In the genomic region with DNA sequence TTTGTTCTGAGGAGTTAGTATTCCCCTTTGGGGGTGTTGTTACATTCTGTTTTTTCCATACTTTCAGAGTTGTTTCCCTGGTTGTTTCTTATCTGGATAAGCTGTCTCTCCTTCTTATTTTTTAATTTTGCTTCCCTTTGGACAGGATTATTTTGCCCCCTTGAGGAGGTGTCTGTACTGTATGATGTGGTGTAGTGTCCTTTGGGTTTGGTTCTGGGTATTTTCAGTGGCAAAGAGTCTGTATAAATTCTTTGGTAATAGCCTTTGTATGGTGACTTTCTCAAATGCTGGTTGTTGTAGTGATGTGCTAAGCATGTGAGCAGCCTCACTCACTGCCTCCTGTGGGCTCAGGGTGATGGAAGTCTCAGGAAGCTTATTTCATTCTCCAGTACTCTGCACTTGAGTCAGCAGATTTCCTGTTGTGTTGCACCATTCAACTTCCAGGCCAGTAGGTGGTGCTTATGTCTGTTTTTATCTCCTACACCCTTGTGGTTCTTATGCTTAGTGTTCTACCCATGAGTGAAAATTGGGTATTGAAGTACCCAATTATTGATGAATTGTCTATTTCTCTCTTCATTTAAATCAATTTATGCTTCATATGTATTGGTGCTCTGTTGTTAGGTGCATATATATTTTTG, we compare ENCODE assay signal across 8 cellular contexts.
A peak's percentile ranks its signal among the peaks of the same experiment; 100 is the strongest.
DNase-seq lines count a peak whose midpoint lies in the region; TF ChIP-seq lines count a peak whose summit lies in the region.

No MANE protein-coding gene starts in this region.

- POLR2A ChIA-PET in HEK293T (lab: Yijun Ruan, JAX), result no interaction called here

- no peak overlapping the region for H3K27ac Mint-ChIP-seq in progenitor cell of endocrine pancreas

- CTCF ChIA-PET in HEK293T (lab: Yijun Ruan, JAX), result no interaction called here

- no peak overlapping the region for H3K4me3 ChIP-seq in cardiac fibroblast (replicated peaks in 1 of 2; ENCODE audit: low read depth in 2 of 2, low read length in 2 of 2)
- H3K4me3 ChIP-seq in right atrium auricular region, result no peak overlapping the region

- DNase-seq in stimulated activated CD4-positive, alpha-beta T cell treated with anti-CD3 and anti-CD28 coated beads, Interleukin-15, amount 100 ng/mL, for 24 hours, result peak; percentile 1
- DNase-seq in stimulated activated CD4-positive, alpha-beta T cell treated with anti-CD3 and anti-CD28 coated beads, Interleukin-1b, Interleukin-23, amount 100 ng/mL, for 48 hours, result no peak
- peak; percentile 8 for DNase-seq in HEK293T (ENCODE audit: extremely low spot score)
- DNase-seq in NCI-H2029 (lab: John Stamatoyannopoulos, UW), result peak; percentile 17
- peak; percentile 64 to 68 for DNase-seq in cardiac fibroblast (ENCODE audit: low read depth in 2 of 2)
- DNase-seq in progenitor cell of endocrine pancreas (ENCODE audit: low spot score, unreplicated experiment), result no peak
- DNase-seq in nucleus accumbens (lab: John Stamatoyannopoulos, UW), result no peak
- no peak for DNase-seq in right atrium auricular region (ENCODE audit: low spot score)

- peaks cover 0 to 8% of the 10 kb centered on the region in 2 donors for H3K4me1 ChIP-seq in right atrium auricular region

- peaks cover 0 to 22% of the 10 kb centered on the region in 2 donors for H3K9me3 ChIP-seq in right atrium auricular region

- H3K27ac ChIP-seq in right atrium auricular region, result no peak overlapping the region

- H3K36me3 Mint-ChIP-seq in progenitor cell of endocrine pancreas (ENCODE audit: insufficient read depth), result no peaks in the 10 kb centered on the region

- H3K27me3 Mint-ChIP-seq in progenitor cell of endocrine pancreas, result no peaks in the 10 kb centered on the region

- TF ChIP-seq CTCF in cardiac fibroblast (IDR thresholded peaks at IDR 0.05; ENCODE audit: low read depth, low read length) (peak; percentile 45), progenitor cell of endocrine pancreas (IDR thresholded peaks at IDR 0.05; ENCODE audit: unreplicated experiment) (peak; percentile 34), right atrium auricular region (IDR thresholded peaks at IDR 0.05) (no peak)

- H3K4me1 Mint-ChIP-seq in progenitor cell of endocrine pancreas (ENCODE audit: low read depth), result no peaks in the 10 kb centered on the region

- no peaks in the 10 kb centered on the region for H3K9me3 Mint-ChIP-seq in progenitor cell of endocrine pancreas (ENCODE audit: low read depth)

- no peaks in the 10 kb centered on the region for H3K36me3 ChIP-seq in right atrium auricular region

- H3K27me3 ChIP-seq in right atrium auricular region, result no peaks in the 10 kb centered on the region

- no peak overlapping the region for H3K4me3 Mint-ChIP-seq in progenitor cell of endocrine pancreas (ENCODE audit: low read depth)

TF ChIP-seq in HEK293T, 16 proteins besides CTCF, POLR2A, EP300 and RAD21:
- no peak for TF ChIP-seq SUZ12 (IDR thresholded peaks at IDR 0.05)
- TF ChIP-seq TARDBP (IDR thresholded peaks at IDR 0.05), result no peak
- TF ChIP-seq HDGF (IDR thresholded peaks at IDR 0.05; ENCODE audit: borderline replicate concordance), result no peak
- TF ChIP-seq ARNT (IDR thresholded peaks at IDR 0.05), result no peak
- no peak for TF ChIP-seq FOXA1 (IDR thresholded peaks at IDR 0.05)
- TF ChIP-seq, protein P1, sequence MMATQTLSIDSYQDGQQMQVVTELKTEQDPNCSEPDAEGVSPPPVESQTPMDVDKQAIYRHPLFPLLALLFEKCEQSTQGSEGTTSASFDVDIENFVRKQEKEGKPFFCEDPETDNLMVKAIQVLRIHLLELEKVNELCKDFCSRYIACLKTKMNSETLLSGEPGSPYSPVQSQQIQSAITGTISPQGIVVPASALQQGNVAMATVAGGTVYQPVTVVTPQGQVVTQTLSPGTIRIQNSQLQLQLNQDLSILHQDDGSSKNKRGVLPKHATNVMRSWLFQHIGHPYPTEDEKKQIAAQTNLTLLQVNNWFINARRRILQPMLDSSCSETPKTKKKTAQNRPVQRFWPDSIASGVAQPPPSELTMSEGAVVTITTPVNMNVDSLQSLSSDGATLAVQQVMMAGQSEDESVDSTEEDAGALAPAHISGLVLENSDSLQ (IDR thresholded peaks at IDR 0.05), result no peak
- TF ChIP-seq L3MBTL2 (conservative IDR thresholded peaks at IDR 0.05), result no peak
- TF ChIP-seq CTBP1 (IDR thresholded peaks at IDR 0.05; ENCODE audit: borderline replicate concordance), result no peak
- TF ChIP-seq FOXM1 (IDR thresholded peaks at IDR 0.05; ENCODE audit: borderline replicate concordance), result no peak
- no peak for TF ChIP-seq NFRKB (IDR thresholded peaks at IDR 0.05)
- no peak for TF ChIP-seq ZNF384 (IDR thresholded peaks at IDR 0.05)
- no peak for TF ChIP-seq LEF1 (IDR thresholded peaks at IDR 0.05; ENCODE audit: borderline replicate concordance)
- TF ChIP-seq ELF4 (IDR thresholded peaks at IDR 0.05), result no peak
- no peak for TF ChIP-seq BHLHE40 (IDR thresholded peaks at IDR 0.05; ENCODE audit: borderline replicate concordance)
- no peak for TF ChIP-seq FOXK2 (IDR thresholded peaks at IDR 0.05)
- TF ChIP-seq SP1 (IDR thresholded peaks at IDR 0.05), result no peak

Comparison
In these comparisons a context has a peak if more than half of its experiments do, and no peak if none do; other contexts are left out.
1. DNase-seq: peak in stimulated activated CD4-positive, alpha-beta T cell treated with anti-CD3 and anti-CD28 coated beads, Interleukin-15, amount 100 ng/mL, for 24 hours (single experiment), HEK293T (single experiment), NCI-H2029 (single experiment) and cardiac fibroblast (2 of 2); none in stimulated activated CD4-positive, alpha-beta T cell treated with anti-CD3 and anti-CD28 coated beads, Interleukin-1b, Interleukin-23, amount 100 ng/mL, for 48 hours (single experiment), progenitor cell of endocrine pancreas (single experiment), nucleus accumbens (0 of 56) and right atrium auricular region (single experiment).
2. CTCF ChIP-seq: peak in cardiac fibroblast (single experiment) and progenitor cell of endocrine pancreas (single experiment); none in right atrium auricular region (0 of 2).